10 cellular contexts compared by ENCODE assay signal in genomic region chr13:39417131-39417530, GRCh38.
A peak's percentile ranks its signal among the peaks of the same experiment; 100 is the strongest.
DNase-seq lines count a peak whose midpoint lies in the region; ATAC-seq and TF ChIP-seq lines count a peak whose summit lies in the region.
"Had no signal": no experiment of that assay in that cellular context is flagged by ENCODE, and none has a peak within 500 bp of the region (broad histone marks: within the 10 kb centered on the region; RNA-seq: fewer than 3 reads in every experiment).

No MANE protein-coding gene starts in this region.

- TF ChIP-seq CTCF in WERI-Rb-1 (IDR thresholded peaks at IDR 0.05; ENCODE audit: low read depth, low read length), result peak; percentile 19; the same call in 1 of the 2 replicates

- no peaks in the 10 kb centered on the region for H3K36me3 Mint-ChIP-seq in activated naive CD4-positive, alpha-beta T cell treated with anti-CD3 and anti-CD28 coated beads, Interleukin-2, amount 10 ng/mL, durations not matched to agents 7 days and 5 days

- no peaks in the 10 kb centered on the region for H3K9me3 ChIP-seq in WERI-Rb-1 (ENCODE audit: severe bottlenecking)

- CTCF ChIA-PET in activated naive CD4-positive, alpha-beta T cell treated with anti-CD3 and anti-CD28 coated beads, Interleukin-2, amount 10 ng/mL, durations not matched to agents 7 days and 5 days (lab: Charles Lee), result interaction anchor here (1.6 kb wide), 1 partner anchor 195 kb away, joined by 5 read pairs; no protein-coding TSS in a partner anchor

- H3K27ac ChIP-seq in WERI-Rb-1 (no peak overlapping the region), substantia nigra (ENCODE audit: low read depth, low read length, poor library complexity, severe bottlenecking) (peak overlapping the region; percentile 40)
- H3K27ac ChIP-seq: PC-9 had no signal

- DNase-seq in DMS53 (lab: John Stamatoyannopoulos, UW) (peak; percentile 9), DMS53 treated with DMSO at 0.1 percent for 48 hours (lab: John Stamatoyannopoulos, UW; ENCODE audit: unreplicated experiment) (no peak), WERI-Rb-1 (no peak), left ventricle myocardium superior (peak; percentile 38), substantia nigra (lab: John Stamatoyannopoulos, UW) (peak in 17 of 49 donors; percentile 1 to 31 (median 9))
- no peak for DNase-seq in activated naive CD4-positive, alpha-beta T cell treated with anti-CD3 and anti-CD28 coated beads, Interleukin-2, amount 10 ng/mL, durations not matched to agents 7 days and 5 days
- no peak for DNase-seq in stimulated activated CD8-positive, alpha-beta memory T cell treated with anti-CD3 and anti-CD28 coated beads, Interleukin-4, amount 100 ng/mL, for 48 hours
- DNase-seq: activated gamma-delta T cell treated with Interleukin-2 at 50 U/mL for 16 hours had no signal

- no peak overlapping the region for H3K4me3 Mint-ChIP-seq in activated naive CD4-positive, alpha-beta T cell treated with anti-CD3 and anti-CD28 coated beads, Interleukin-2, amount 10 ng/mL, durations not matched to agents 7 days and 5 days

- peak; percentile 53 for ATAC-seq in left ventricle myocardium superior
- ATAC-seq in HG03432 (IDR thresholded peaks at IDR 0.05; ENCODE audit: unreplicated experiment), result no peak

- H3K27me3 ChIP-seq in WERI-Rb-1 (ENCODE audit: insufficient read depth, low read depth, severe bottlenecking), result no peaks in the 10 kb centered on the region

- H3K27me3 Mint-ChIP-seq in activated naive CD4-positive, alpha-beta T cell treated with anti-CD3 and anti-CD28 coated beads, Interleukin-2, amount 10 ng/mL, durations not matched to agents 7 days and 5 days, result peaks cover 8% of the 10 kb centered on the region

- intact Hi-C loops in left ventricle myocardium superior (cut with micrococcal nuclease), result loop anchor here (5.0 kb wide), 1 partner anchor 185 kb away; the partner anchor contains the start of gene LHFPL6

- no peaks in the 10 kb centered on the region for H3K9me3 Mint-ChIP-seq in activated naive CD4-positive, alpha-beta T cell treated with anti-CD3 and anti-CD28 coated beads, Interleukin-2, amount 10 ng/mL, durations not matched to agents 7 days and 5 days

- no peak overlapping the region for H3K27ac Mint-ChIP-seq in activated naive CD4-positive, alpha-beta T cell treated with anti-CD3 and anti-CD28 coated beads, Interleukin-2, amount 10 ng/mL, durations not matched to agents 7 days and 5 days

- H3K36me3 ChIP-seq in WERI-Rb-1, result no peaks in the 10 kb centered on the region

- no peak overlapping the region for H3K4me3 ChIP-seq in WERI-Rb-1 (ENCODE audit: low read depth, low read length)
- H3K4me3 ChIP-seq: PC-9 had no signal

- H3K4me1 Mint-ChIP-seq in activated naive CD4-positive, alpha-beta T cell treated with anti-CD3 and anti-CD28 coated beads, Interleukin-2, amount 10 ng/mL, durations not matched to agents 7 days and 5 days, result no peaks in the 10 kb centered on the region

Comparison
In these comparisons a context has a peak if more than half of its experiments do, and no peak if none do; other contexts are left out.
1. DNase-seq: peak in DMS53 (single experiment) and left ventricle myocardium superior (single experiment); none in DMS53 treated with DMSO at 0.1 percent for 48 hours (single experiment), WERI-Rb-1 (single experiment), activated naive CD4-positive, alpha-beta T cell treated with anti-CD3 and anti-CD28 coated beads, Interleukin-2, amount 10 ng/mL, durations not matched to agents 7 days and 5 days (single experiment) and stimulated activated CD8-positive, alpha-beta memory T cell treated with anti-CD3 and anti-CD28 coated beads, Interleukin-4, amount 100 ng/mL, for 48 hours (single experiment).